ENCODE assay signal across 1 cellular context in the genomic region with DNA sequence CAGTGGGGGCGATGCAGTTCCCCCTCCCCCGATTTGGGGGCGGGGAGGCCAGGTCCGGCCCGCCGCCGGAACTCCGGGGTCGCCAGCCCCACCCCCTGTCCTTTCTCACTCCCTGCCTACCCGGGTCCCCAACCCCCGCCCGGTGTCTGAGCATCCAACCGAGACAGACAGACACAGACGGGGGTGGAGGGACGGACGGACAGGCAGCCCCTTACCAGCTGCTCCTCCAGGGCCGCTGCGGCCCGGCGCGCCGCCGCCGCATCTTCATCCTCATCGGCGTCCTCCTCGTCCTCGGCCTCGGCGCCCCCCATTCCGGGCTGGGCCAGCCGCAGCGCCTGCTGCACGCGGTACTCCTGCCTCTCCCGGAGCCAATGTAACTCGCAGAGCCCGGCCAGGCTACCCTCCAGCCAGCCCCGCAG.
TF ChIP-seq lines count a peak whose summit lies in the region.

No MANE protein-coding gene starts in this region.

TF ChIP-seq in endothelial cell of umbilical vein, 7 proteins besides CTCF, POLR2A, EP300 and RAD21:
- TF ChIP-seq GATA2 (IDR thresholded peaks at IDR 0.05; ENCODE audit: insufficient read depth, insufficient read length, low read depth, low read length) (no peak), EZH2 (IDR thresholded peaks at IDR 0.05; ENCODE audit: borderline replicate concordance, low read depth, low read length, severe bottlenecking) (peak; percentile 18)
